Comparison of ENCODE assay signal across 1 cellular context in the genomic region with DNA sequence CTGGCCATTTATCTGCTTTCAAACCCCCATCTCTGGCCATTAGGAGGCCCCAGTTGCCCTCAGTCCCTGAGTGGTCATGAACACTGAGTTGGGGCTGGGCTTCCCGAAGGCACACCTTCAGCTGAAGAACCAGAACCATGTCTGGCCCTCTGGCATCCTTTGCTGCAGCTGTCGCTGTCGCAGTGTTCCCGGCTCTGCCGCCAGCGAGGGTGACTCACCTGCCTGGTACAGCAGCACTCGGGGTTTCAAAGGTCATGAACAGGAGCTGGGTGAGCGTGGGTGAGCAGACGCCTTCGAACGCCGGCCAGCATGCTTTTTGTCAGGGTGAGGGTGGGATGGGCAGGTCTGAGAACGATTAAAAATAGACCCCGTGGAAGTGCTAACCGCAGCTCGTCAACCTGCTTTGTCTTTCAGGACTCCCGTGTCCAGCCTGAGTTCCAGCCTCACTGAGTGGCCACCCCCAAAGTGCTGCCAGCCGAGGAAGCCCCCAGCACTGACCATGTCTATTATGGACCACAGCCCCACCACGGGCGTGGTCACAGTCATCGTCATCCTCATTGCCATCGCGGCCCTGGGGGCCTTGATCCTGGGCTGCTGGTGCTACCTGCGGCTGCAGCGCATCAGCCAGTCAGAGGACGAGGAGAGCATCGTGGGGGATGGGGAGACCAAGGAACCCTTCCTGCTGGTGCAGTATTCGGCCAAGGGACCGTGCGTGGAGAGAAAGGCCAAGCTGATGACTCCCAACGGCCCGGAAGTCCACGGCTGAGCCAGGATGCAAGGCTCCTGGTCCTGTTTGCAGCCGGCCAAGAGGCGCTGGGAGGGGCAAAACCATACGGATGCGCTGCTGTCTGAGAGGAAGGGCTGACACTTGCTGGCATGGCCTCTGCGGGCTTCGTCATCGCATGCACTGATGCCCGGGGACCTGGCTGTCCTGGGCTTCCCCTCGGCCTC.
TF ChIP-seq lines count a peak whose summit lies in the region.

No MANE protein-coding gene starts in this region.

TF ChIP-seq in HepG2, 621 proteins besides CTCF, POLR2A, EP300 and RAD21 (continued from another document and continues in another):
- peak; percentile 82; the same call in 1 of the 2 replicates for TF ChIP-seq ARHGAP35 (CRISPR knock-in tag; IDR thresholded peaks at IDR 0.05; ENCODE audit: borderline replicate concordance)
- TF ChIP-seq TBP (CRISPR knock-in tag; IDR thresholded peaks at IDR 0.05), result no peak
- TF ChIP-seq AFF4 (CRISPR knock-in tag; IDR thresholded peaks at IDR 0.05), result 0 out of 2 replicates have a peak, but pooled peaks have one; percentile 47
- TF ChIP-seq DNMT1 (CRISPR knock-in tag; IDR thresholded peaks at IDR 0.05), result 0 out of 2 replicates have a peak, but pooled peaks have one; percentile 32
- TF ChIP-seq ZSCAN22 (CRISPR knock-in tag; IDR thresholded peaks at IDR 0.05), result no peak
- TF ChIP-seq CC2D1A (CRISPR knock-in tag; IDR thresholded peaks at IDR 0.05), result no peak
- TF ChIP-seq MLXIP (CRISPR knock-in tag; IDR thresholded peaks at IDR 0.05; ENCODE audit: borderline replicate concordance), result no peak
- no peak for TF ChIP-seq SOX6 (IDR thresholded peaks at IDR 0.05)
- no peak for TF ChIP-seq SOX6 (CRISPR knock-in tag; IDR thresholded peaks at IDR 0.05)
- peak; percentile 31 for TF ChIP-seq SRSF1 (optimal IDR thresholded peaks at IDR 0.05; ENCODE audit: low read depth, low read length)
- TF ChIP-seq ELF3 (CRISPR knock-in tag; IDR thresholded peaks at IDR 0.05), result no peak
- no peak for TF ChIP-seq HOXA9 (CRISPR knock-in tag; IDR thresholded peaks at IDR 0.05; ENCODE audit: borderline replicate concordance)
- TF ChIP-seq FOSL2 (CRISPR knock-in tag; IDR thresholded peaks at IDR 0.05), result peak; percentile 98
- TF ChIP-seq NFKB2 (CRISPR knock-in tag; IDR thresholded peaks at IDR 0.05; ENCODE audit: borderline replicate concordance), result peak; percentile 8; the same call in 1 of the 2 replicates
- TF ChIP-seq IRF2 (CRISPR knock-in tag; IDR thresholded peaks at IDR 0.05), result 0 out of 2 replicates have a peak, but pooled peaks have one; percentile 42
- TF ChIP-seq FOXA1 (IDR thresholded peaks at IDR 0.05), result no peak
- TF ChIP-seq FOXA1 (CRISPR knock-in tag; IDR thresholded peaks at IDR 0.05), result no peak; the same call in 1 of the 2 replicates
- 0 out of 2 replicates have a peak, but pooled peaks have one; percentile 4 for TF ChIP-seq NFE2 (CRISPR knock-in tag; IDR thresholded peaks at IDR 0.05)
- peak; percentile 47; the same call in 1 of the 2 replicates for TF ChIP-seq SOX5 (CRISPR knock-in tag; IDR thresholded peaks at IDR 0.05; ENCODE audit: borderline replicate concordance)
- peak; percentile 63; the same call in 1 of the 2 replicates for TF ChIP-seq ZNF547 (CRISPR knock-in tag; IDR thresholded peaks at IDR 0.05)
- TF ChIP-seq NFYB (CRISPR knock-in tag; IDR thresholded peaks at IDR 0.05), result peak; percentile 10; the same call in 1 of the 2 replicates
- no peak for TF ChIP-seq ZNF253 (CRISPR knock-in tag; IDR thresholded peaks at IDR 0.05; ENCODE audit: borderline replicate concordance)
- peak; percentile 36; the same call in 1 of the 2 replicates for TF ChIP-seq ZNF629 (CRISPR knock-in tag; conservative IDR thresholded peaks at IDR 0.05)
- TF ChIP-seq ATF2 (CRISPR knock-in tag; IDR thresholded peaks at IDR 0.05), result peak; percentile 46; the same call in 1 of the 2 replicates
- TF ChIP-seq MYNN (CRISPR knock-in tag; IDR thresholded peaks at IDR 0.05; ENCODE audit: low read depth), result 0 out of 2 replicates have a peak, but pooled peaks have one; percentile 24
- TF ChIP-seq SPEN (CRISPR knock-in tag; IDR thresholded peaks at IDR 0.05; ENCODE audit: low read depth), result peak; percentile 48; the same call in 1 of the 2 replicates
- no peak for TF ChIP-seq ZBTB10 (CRISPR knock-in tag; IDR thresholded peaks at IDR 0.05; ENCODE audit: borderline replicate concordance)
- no peak for TF ChIP-seq ZNF280D (CRISPR knock-in tag; IDR thresholded peaks at IDR 0.05)
- TF ChIP-seq HDAC6 (IDR thresholded peaks at IDR 0.05; ENCODE audit: low read depth, low read length), result no peak
- TF ChIP-seq ZC3H4 (CRISPR knock-in tag; IDR thresholded peaks at IDR 0.05; ENCODE audit: borderline replicate concordance), result no peak
- no peak for TF ChIP-seq E2F1 (CRISPR knock-in tag; IDR thresholded peaks at IDR 0.05)
- TF ChIP-seq, protein P1, sequence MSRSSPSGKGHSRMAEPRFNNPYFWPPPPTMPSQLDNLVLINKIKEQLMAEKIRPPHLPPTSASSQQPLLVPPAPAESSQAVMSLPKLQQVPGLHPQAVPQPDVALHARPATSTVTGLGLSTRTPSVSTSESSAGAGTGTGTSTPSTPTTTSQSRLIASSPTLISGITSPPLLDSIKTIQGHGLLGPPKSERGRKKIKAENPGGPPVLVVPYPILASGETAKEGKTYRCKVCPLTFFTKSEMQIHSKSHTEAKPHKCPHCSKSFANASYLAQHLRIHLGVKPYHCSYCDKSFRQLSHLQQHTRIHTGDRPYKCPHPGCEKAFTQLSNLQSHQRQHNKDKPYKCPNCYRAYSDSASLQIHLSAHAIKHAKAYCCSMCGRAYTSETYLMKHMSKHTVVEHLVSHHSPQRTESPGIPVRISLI (CRISPR knock-in tag; IDR thresholded peaks at IDR 0.05; ENCODE audit: borderline replicate concordance), result 0 out of 2 replicates have a peak, but pooled peaks have one; percentile 46
- TF ChIP-seq RXRB (CRISPR knock-in tag; IDR thresholded peaks at IDR 0.05; ENCODE audit: borderline replicate concordance), result peak; percentile 75; the same call in 1 of the 2 replicates
- no peak for TF ChIP-seq ZSCAN30 (CRISPR knock-in tag; IDR thresholded peaks at IDR 0.05)
- TF ChIP-seq ZBTB7A (CRISPR knock-in tag; IDR thresholded peaks at IDR 0.05), result no peak
- peak; percentile 80; the same call in 1 of the 2 replicates for TF ChIP-seq MTA1 (CRISPR knock-in tag; IDR thresholded peaks at IDR 0.05; ENCODE audit: borderline replicate concordance)
- no peak for TF ChIP-seq ZNF558 (CRISPR knock-in tag; IDR thresholded peaks at IDR 0.05; ENCODE audit: borderline replicate concordance)
- no peak for TF ChIP-seq XBP1 (CRISPR knock-in tag; IDR thresholded peaks at IDR 0.05)
- TF ChIP-seq SIX1 (CRISPR knock-in tag; IDR thresholded peaks at IDR 0.05; ENCODE audit: borderline replicate concordance), result no peak
- peak; percentile 57; the same call in 1 of the 2 replicates for TF ChIP-seq HOXA3 (CRISPR knock-in tag; IDR thresholded peaks at IDR 0.05)
- TF ChIP-seq ZNF224 (CRISPR knock-in tag; IDR thresholded peaks at IDR 0.05), result peak; percentile 84; the same call in 1 of the 2 replicates
- TF ChIP-seq DPF2 (CRISPR knock-in tag; IDR thresholded peaks at IDR 0.05; ENCODE audit: borderline replicate concordance, low read depth), result peak; percentile 88
- TF ChIP-seq ZNF44 (CRISPR knock-in tag; IDR thresholded peaks at IDR 0.05), result no peak
- peak; percentile 91; the same call in 1 of the 2 replicates for TF ChIP-seq MEIS1 (CRISPR knock-in tag; IDR thresholded peaks at IDR 0.05; ENCODE audit: borderline replicate concordance)
- TF ChIP-seq PRMT3 (CRISPR knock-in tag; IDR thresholded peaks at IDR 0.05; ENCODE audit: borderline replicate concordance, low read depth), result no peak
